Comparison of ENCODE assay signal across 15 cellular contexts in the genomic region with DNA sequence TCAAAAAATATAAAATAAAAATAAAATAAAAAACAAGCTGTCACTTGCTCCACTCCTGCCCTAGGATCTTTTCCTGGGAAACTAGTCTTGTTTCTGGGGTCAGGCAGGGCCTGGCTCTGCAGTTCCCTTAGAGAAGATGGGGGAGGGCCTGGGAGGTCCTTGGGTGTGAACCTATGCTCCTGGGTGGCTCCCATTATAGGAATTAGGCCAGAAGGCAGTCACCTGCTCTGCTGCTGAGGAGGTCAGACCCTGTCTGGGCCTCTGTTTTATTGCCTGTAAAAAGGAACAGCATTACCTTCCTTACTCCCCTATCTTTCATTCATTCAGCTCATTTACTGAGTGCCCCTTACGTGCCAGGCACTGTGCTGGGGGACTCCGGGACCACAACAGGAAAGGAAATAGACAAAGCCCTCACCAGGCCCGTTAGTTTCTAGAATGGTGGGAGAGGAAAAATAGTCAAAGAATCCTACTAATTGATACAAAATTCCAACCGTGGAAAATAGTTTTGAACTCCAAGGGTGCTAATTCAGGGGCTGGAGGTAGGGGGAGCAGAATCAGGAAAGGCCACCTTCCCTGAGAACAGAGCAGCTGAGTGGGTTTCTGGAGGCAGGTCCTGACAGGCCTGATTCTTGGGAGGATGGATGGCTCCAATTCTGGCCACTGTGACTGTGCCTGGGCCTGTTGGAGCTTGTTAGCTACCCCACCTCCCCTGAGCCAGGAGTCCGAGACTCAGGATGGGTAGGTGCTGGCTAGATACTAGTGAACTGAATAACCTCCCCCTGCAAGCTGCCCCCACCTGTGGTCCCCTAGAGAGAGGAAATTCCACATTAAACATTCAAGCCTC. TPM values are rescaled to one million over a fixed set of nuclear protein-coding genes. Genes with fewer than 3 reads are reported as not detected.
DNase-seq lines count a peak whose midpoint lies in the region; ATAC-seq and TF ChIP-seq lines count a peak whose summit lies in the region.
"Had no signal": no experiment of that assay in that cellular context is flagged by ENCODE, and none has a peak within 500 bp of the region (broad histone marks: within the 10 kb centered on the region; RNA-seq: fewer than 3 reads in every experiment).

No MANE protein-coding gene starts in this region.

- TF ChIP-seq CTCF in Caco-2 (IDR thresholded peaks at IDR 0.05; ENCODE audit: insufficient read depth in 1 of 2, low read depth in 1 of 2, low read length in 1 of 2, severe bottlenecking in 1 of 2, unreplicated experiment in 1 of 2), result peak; percentile 49 to 59

- no peaks in the 10 kb centered on the region for H3K27me3 Mint-ChIP-seq in Caco-2 (ENCODE audit: insufficient read depth, unreplicated experiment)

- H3K27ac Mint-ChIP-seq in Caco-2 (ENCODE audit: unreplicated experiment), result peak overlapping the region; percentile 72

- no TSS peak for BruUV-seq in Caco-2 (replicated peaks; lab: Mats Ljungman, UMichigan)

- no peaks in the 10 kb centered on the region for H3K9me3 ChIP-seq in Caco-2
- no peaks in the 10 kb centered on the region for H3K9me3 ChIP-seq in HUES48 (ENCODE audit: control insufficient read depth, insufficient read depth, low read length)
- H3K9me3 ChIP-seq: upper lobe of right lung had no signal

- H3K4me1 ChIP-seq in Caco-2 (peaks cover 52% of the 10 kb centered on the region), HUES48 (ENCODE audit: control insufficient read depth, insufficient read depth, low read length) (peaks cover 72% of the 10 kb centered on the region)

- peak; percentile 80 to 96 for DNase-seq in Caco-2
- peak; percentile 37 for DNase-seq in SHP77 treated with DMSO at 0.1 percent for 48 hours (lab: John Stamatoyannopoulos, UW)
- DNase-seq in islet precursor cell, result peak; percentile 87
- no peak for DNase-seq in stimulated activated CD8-positive, alpha-beta memory T cell treated with anti-CD3 and anti-CD28 coated beads, Interleukin-4, amount 100 ng/mL, for 48 hours

- H3K9ac ChIP-seq in HUES48 (ENCODE audit: low read depth, low read length), result no peak overlapping the region
- H3K9ac ChIP-seq: parathyroid adenoma had no signal

- peak overlapping the region; percentile 90 for H3K4me3 Mint-ChIP-seq in Caco-2 (ENCODE audit: unreplicated experiment)

- H3K27me3 ChIP-seq in Caco-2 (replicated peaks; ENCODE audit: control insufficient read depth, insufficient read depth, low read length) (no peaks in the 10 kb centered on the region), HUES48 (ENCODE audit: control insufficient read depth, insufficient read depth, low read length) (peaks cover 31% of the 10 kb centered on the region)
- H3K27me3 ChIP-seq: upper lobe of right lung had no signal

- H3K4me3 ChIP-seq in Caco-2 (ENCODE audit: low read depth, low read length) (no peak overlapping the region), HUES48 (ENCODE audit: low read depth, low read length) (no peak overlapping the region)

- CTCF ChIA-PET in Caco-2 (lab: Charles Lee), result interaction anchor here (0.6 to 3.0 kb wide), 10 partner anchors 8 to 527 kb away, joined by 3 to 40 read pairs (median 4); a partner anchor contains a TSS

- POLR2A ChIA-PET in Caco-2 (lab: Charles Lee), result interaction anchor here (0.5 to 4.6 kb wide), 9 partner anchors 9 to 72 kb away, joined by 4 to 40 read pairs (median 9); a partner anchor contains a TSS

- no peak for ATAC-seq in HG02798 (IDR thresholded peaks at IDR 0.05; ENCODE audit: poor library complexity, unreplicated experiment)
- ATAC-seq in GM18861 (IDR thresholded peaks at IDR 0.05; ENCODE audit: unreplicated experiment), result no peak
- ATAC-seq in HG02885 (IDR thresholded peaks at IDR 0.05; ENCODE audit: poor library complexity, unreplicated experiment), result no peak

- H3K36me3 ChIP-seq in Caco-2 (ENCODE audit: control insufficient read depth, insufficient read depth, low read length) (peaks cover 8% of the 10 kb centered on the region), HUES48 (ENCODE audit: control insufficient read depth, insufficient read depth, low read length) (no peaks in the 10 kb centered on the region)
- H3K36me3 ChIP-seq: upper lobe of right lung had no signal

- peaks cover 31% of the 10 kb centered on the region for H3K4me1 Mint-ChIP-seq in Caco-2 (ENCODE audit: low read depth, unreplicated experiment)

- peak overlapping the region; percentile 79 for H3K27ac ChIP-seq in HUES48 (ENCODE audit: low read depth, low read length)

- intact Hi-C loops in Caco-2 (cut with micrococcal nuclease; ENCODE audit: unreplicated experiment), result loop anchor here (1.0 to 10.0 kb wide), 3 partner anchors 9 to 173 kb away; no protein-coding TSS in a partner anchor

- H3K9me3 Mint-ChIP-seq in Caco-2 (ENCODE audit: unreplicated experiment), result no peaks in the 10 kb centered on the region

- peaks cover 36% of the 10 kb centered on the region for H3K36me3 Mint-ChIP-seq in Caco-2 (ENCODE audit: insufficient read depth, unreplicated experiment)

RNA-seq across cellular contexts. Expression of a gene that starts 1.3 kb away (rescaled TPM):
- total RNA-seq in Caco-2 (2022), result 114 and 128 TPM in 2 replicates

RNA-seq across cellular contexts. Expression of a gene that starts 35.9 kb away (rescaled TPM):
- total RNA-seq in Caco-2 (2022), result 32.8 and 34.4 TPM in 2 replicates

RNA-seq across cellular contexts. Expression of a gene that starts 37.2 kb away (rescaled TPM):
- 273 and 298 TPM in 2 replicates for total RNA-seq in Caco-2 (2022)
- total RNA-seq: endothelial cell of umbilical vein, H4, kidney epithelial cell, M059J had no signal

RNA-seq across cellular contexts. Expression of a gene that starts 42.4 kb away (rescaled TPM):
- total RNA-seq in Caco-2 (2022), result not detected in 2 replicates
- total RNA-seq: endothelial cell of umbilical vein, H4, kidney epithelial cell, M059J, RPMI7951, upper lobe of right lung had no signal

RNA-seq across cellular contexts. Expression of a gene that starts 50.0 kb away (rescaled TPM):
- total RNA-seq in Caco-2 (2022), result 257 and 265 TPM in 2 replicates
